ENCODE assay signal across 16 cellular contexts in the genomic region with DNA sequence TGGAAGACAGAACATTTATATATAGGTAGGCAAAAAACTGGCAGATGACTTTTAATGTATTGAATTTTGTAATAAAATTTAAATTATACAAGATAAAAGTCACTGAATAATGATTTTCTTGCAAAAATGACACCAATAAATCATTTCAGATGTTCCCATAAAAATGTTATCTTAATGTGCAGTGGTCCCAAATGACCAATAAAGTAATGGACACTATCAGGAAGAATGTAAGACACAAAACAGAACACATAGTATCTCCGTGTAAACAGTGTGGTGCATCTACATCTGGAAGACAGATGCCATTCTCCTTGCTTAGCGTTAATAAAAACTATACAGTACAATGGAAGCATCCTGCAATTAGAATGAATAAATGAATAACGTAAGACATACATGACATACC. TPM values are rescaled to one million over a fixed set of nuclear protein-coding genes. Genes with fewer than 3 reads are reported as not detected.
DNase-seq lines count a peak whose midpoint lies in the region; ATAC-seq and TF ChIP-seq lines count a peak whose summit lies in the region.
"Had no signal": no experiment of that assay in that cellular context is flagged by ENCODE, and none has a peak within 500 bp of the region (broad histone marks: within the 10 kb centered on the region; RNA-seq: fewer than 3 reads in every experiment).

No MANE protein-coding gene starts in this region.

- peak overlapping the region; percentile 15 for H2BK5ac ChIP-seq in IMR-90 (ENCODE audit: low read depth, low read length, poor library complexity, severe bottlenecking)

- BruUV-seq in IMR-90 (replicated peaks; lab: Mats Ljungman, UMichigan) = no TSS peak

- no peak overlapping the region for H4K5ac ChIP-seq in IMR-90 (ENCODE audit: low read depth, low read length)

- no peak overlapping the region for H2AK9ac ChIP-seq in IMR-90 (replicated peaks; ENCODE audit: low read depth, low read length, poor library complexity)

- no peak overlapping the region for H3K4ac ChIP-seq in IMR-90 (ENCODE audit: low read depth, low read length)

- H4K8ac ChIP-seq in IMR-90 (ENCODE audit: low read depth in 2 of 2, low read length in 2 of 2) = no peak overlapping the region

- H2BK120ac ChIP-seq in IMR-90 (ENCODE audit: low read depth, low read length) = no peak overlapping the region

- POLR2A ChIA-PET in IMR-90 (lab: Charles Lee; ENCODE audit: unreplicated experiment) (no interaction called here), GM10248 (lab: Yijun Ruan, JAX) (no interaction called here)

- H2AFZ ChIP-seq in IMR-90 (replicated peaks; ENCODE audit: low read length, poor library complexity) = no peak overlapping the region

- H3K36me3 ChIP-seq in IMR-90 (ENCODE audit: control insufficient read depth, insufficient read depth, low read length) = peaks cover 17% of the 10 kb centered on the region
- H3K36me3 ChIP-seq in adipocyte (ENCODE audit: control insufficient read depth, insufficient read depth, low read length, severe bottlenecking) = peaks cover 26% of the 10 kb centered on the region
- H3K36me3 ChIP-seq in uterus = no peaks in the 10 kb centered on the region
- H3K36me3 ChIP-seq: BLaER1 had no signal

- no peak overlapping the region for H2AK5ac ChIP-seq in IMR-90 (ENCODE audit: low read depth, low read length)

- CTCF ChIA-PET in IMR-90 (lab: Yijun Ruan, JAX) = interaction anchor here (1.2 kb wide), 1 partner anchor 9 kb away, joined by 3 read pairs; no protein-coding TSS in a partner anchor
- CTCF ChIA-PET in GM10248 (lab: Yijun Ruan, JAX) = no interaction called here

- H3K27ac ChIP-seq in IMR-90 (ENCODE audit: insufficient read depth, low read length) (no peak overlapping the region), uterus (peak overlapping the region; percentile 76 to 85)
- H3K27ac ChIP-seq: BLaER1 had no signal

- H4K20me1 ChIP-seq in IMR-90 (ENCODE audit: insufficient read depth, low read length) = no peaks in the 10 kb centered on the region
- H4K20me1 ChIP-seq: BLaER1 had no signal

- H4K91ac ChIP-seq in IMR-90 (ENCODE audit: insufficient read depth, low read depth, low read length) = no peak overlapping the region

- H2BK20ac ChIP-seq in IMR-90 (ENCODE audit: low read depth, low read length) = no peak overlapping the region

- H3K27ac Mint-ChIP-seq in activated CD4-positive, alpha-beta T cell treated with anti-CD3 and anti-CD28 coated beads, Interleukin-2, amount 10 ng/mL, durations not matched to agents 24 days and 14 days = no peak overlapping the region

- no peaks in the 10 kb centered on the region for H3K27me3 ChIP-seq in IMR-90 (ENCODE audit: control insufficient read depth, insufficient read depth, low read length)
- no peaks in the 10 kb centered on the region for H3K27me3 ChIP-seq in adipocyte (replicated peaks; ENCODE audit: control insufficient read depth, insufficient read depth, low read length)
- H3K27me3 ChIP-seq in uterus = no peaks in the 10 kb centered on the region
- H3K27me3 ChIP-seq: BLaER1 had no signal

- H3K9ac ChIP-seq in IMR-90 (ENCODE audit: low read depth, low read length) (no peak overlapping the region), adipocyte (ENCODE audit: low read length) (peak overlapping the region; percentile 75)
- H3K9ac ChIP-seq: BLaER1 had no signal

- WGBS in IMR-90 (ENCODE audit: extremely low coverage in 2 of 2, insufficient read length in 1 of 2), 2 experiments = no CpG with 5 or more reads among the region's 3 CpGs

- no peaks in the 10 kb centered on the region for H3K36me3 Mint-ChIP-seq in activated CD4-positive, alpha-beta T cell treated with anti-CD3 and anti-CD28 coated beads, Interleukin-2, amount 10 ng/mL, durations not matched to agents 24 days and 14 days (ENCODE audit: low read depth)

- intact Hi-C loops in IMR-90 (cut with micrococcal nuclease) = no loop called here
- intact Hi-C loops in uterus (cut with DNase I; ENCODE audit: low total_unique reads) = no loop called here
- intact Hi-C loops in activated CD4-positive, alpha-beta T cell treated with anti-CD3 and anti-CD28 coated beads, Interleukin-2, amount 10 ng/mL, durations not matched to agents 24 days and 14 days (cut with micrococcal nuclease) = no loop called here

- no peak overlapping the region for H3K18ac ChIP-seq in IMR-90 (ENCODE audit: low read depth, low read length)

- peaks cover 2% of the 10 kb centered on the region; the same call in 1 of the 2 replicates for H3K9me1 ChIP-seq in IMR-90 (ENCODE audit: insufficient read depth, low read length)

- TF ChIP-seq POLR2A in IMR-90 (IDR thresholded peaks at IDR 0.05; ENCODE audit: low read depth, low read length) (no peak), uterus (IDR thresholded peaks at IDR 0.05) (no peak)

- H3K56ac ChIP-seq in IMR-90 (ENCODE audit: extremely low read depth, insufficient read depth, low read length) = no peak overlapping the region

- H2BK15ac ChIP-seq in IMR-90 (ENCODE audit: low read depth, low read length) = no peak overlapping the region

- H3K9me3 ChIP-seq in IMR-90 (ENCODE audit: control insufficient read depth, insufficient read depth, low read length) (no peaks in the 10 kb centered on the region), adipocyte (ENCODE audit: control insufficient read depth, low read length) (no peaks in the 10 kb centered on the region), uterus (no peaks in the 10 kb centered on the region)
- H3K9me3 ChIP-seq: BLaER1 had no signal

- H3K4me2 ChIP-seq in IMR-90 (ENCODE audit: low read depth, low read length) = 0 out of 2 replicates have a peak overlapping the region, but pooled peaks have one; percentile 12
- H3K4me2 ChIP-seq: BLaER1 had no signal

- peaks cover 11% of the 10 kb centered on the region for H3K27me3 Mint-ChIP-seq in activated CD4-positive, alpha-beta T cell treated with anti-CD3 and anti-CD28 coated beads, Interleukin-2, amount 10 ng/mL, durations not matched to agents 24 days and 14 days

- H3K4me3 ChIP-seq in IMR-90 (ENCODE audit: insufficient read depth, low read depth, low read length) (no peak overlapping the region), adipocyte (ENCODE audit: low read length) (peak overlapping the region; percentile 45), fibroblast of villous mesenchyme (ENCODE audit: low read depth, low read length) (no peak overlapping the region), uterus (no peak overlapping the region)
- H3K4me3 ChIP-seq: BLaER1, GM12878 had no signal

- H3K4me1 ChIP-seq in IMR-90 (ENCODE audit: control insufficient read depth, insufficient read depth, low read length) = peaks cover 8% of the 10 kb centered on the region; the same call in 1 of the 2 replicates
- peaks cover 97% of the 10 kb centered on the region for H3K4me1 ChIP-seq in adipocyte (ENCODE audit: control insufficient read depth, insufficient read depth, low read length)
- H3K4me1 ChIP-seq in uterus = peaks cover 3 to 8% of the 10 kb centered on the region in 2 donors
- H3K4me1 ChIP-seq: BLaER1 had no signal

- dilution Hi-C loops in IMR-90 (cut with HindIII; ENCODE audit: low sequenced_read_pairs, unreplicated experiment) = no loop called here

- peaks cover 4 to 24% of the 10 kb centered on the region in 2 experiments; a peak in 3 of 4 replicates for H3K79me1 ChIP-seq in IMR-90 (ENCODE audit: low read depth in 1 of 2, low read length in 2 of 2)

- no peak for ATAC-seq in IMR-90 (ENCODE audit: low read depth)
- ATAC-seq: GM12878, HepG2 had no signal

- H3K14ac ChIP-seq in IMR-90 (replicated peaks; ENCODE audit: low read depth, low read length) = no peak overlapping the region

- TF ChIP-seq CTCF in IMR-90 (conservative IDR thresholded peaks at IDR 0.05; ENCODE audit: low read depth, low read length) (no peak), fibroblast of villous mesenchyme (IDR thresholded peaks at IDR 0.05; ENCODE audit: insufficient read depth, low read depth, low read length) (no peak), uterus (IDR thresholded peaks at IDR 0.05) (no peak), GM10248 (IDR thresholded peaks at IDR 0.05; ENCODE audit: control extremely low read depth, extremely low read depth, low read depth, missing control alignments) (no peak)

- H3K4me3 Mint-ChIP-seq in activated CD4-positive, alpha-beta T cell treated with anti-CD3 and anti-CD28 coated beads, Interleukin-2, amount 10 ng/mL, durations not matched to agents 24 days and 14 days = no peak overlapping the region

- TF ChIP-seq RAD21 in IMR-90 (IDR thresholded peaks at IDR 0.05; ENCODE audit: low read length) = no peak

- DNase-seq in IMR-90 (no peak), adipocyte (ENCODE audit: low read depth) (no peak), fibroblast of villous mesenchyme (ENCODE audit: low read depth) (peak; percentile 87), uterus (no peak), GM10248 (ENCODE audit: extremely low spot score) (no peak), GOT3 (lab: John Stamatoyannopoulos, UW) (no peak), NCI-H2196 (lab: John Stamatoyannopoulos, UW; ENCODE audit: unreplicated experiment) (no peak)
- DNase-seq in activated CD4-positive, alpha-beta T cell treated with anti-CD3 and anti-CD28 coated beads, Interleukin-2, amount 10 ng/mL, durations not matched to agents 24 days and 14 days = no peak
- DNase-seq: AML-193, GF-D8, HCEC 1CT had no signal

- no peaks in the 10 kb centered on the region for H3K9me3 Mint-ChIP-seq in activated CD4-positive, alpha-beta T cell treated with anti-CD3 and anti-CD28 coated beads, Interleukin-2, amount 10 ng/mL, durations not matched to agents 24 days and 14 days

- peaks cover 8% of the 10 kb centered on the region for H3K4me1 Mint-ChIP-seq in activated CD4-positive, alpha-beta T cell treated with anti-CD3 and anti-CD28 coated beads, Interleukin-2, amount 10 ng/mL, durations not matched to agents 24 days and 14 days

- in situ Hi-C loops in IMR-90 (cut with MboI; ENCODE audit: low sequenced_read_pairs) = no loop called here

- no peak overlapping the region for H3K23ac ChIP-seq in IMR-90 (ENCODE audit: low read depth, low read length)

TF ChIP-seq in IMR-90, 13 proteins besides CTCF, POLR2A, EP300 and RAD21 (continues in another document):
- TF ChIP-seq SMC3 (IDR thresholded peaks at IDR 0.05; ENCODE audit: low read depth, low read length) = no peak
- no peak for TF ChIP-seq MAFK (IDR thresholded peaks at IDR 0.05; ENCODE audit: low read depth, low read length)
- no peak for TF ChIP-seq MAZ (IDR thresholded peaks at IDR 0.05; ENCODE audit: borderline replicate concordance, low read depth, low read length)
- TF ChIP-seq CHD1 (IDR thresholded peaks at IDR 0.05; ENCODE audit: low read depth, low read length) = no peak
- no peak for TF ChIP-seq FOS (IDR thresholded peaks at IDR 0.05; ENCODE audit: low read depth, low read length)
- no peak for TF ChIP-seq MXI1 (IDR thresholded peaks at IDR 0.05; ENCODE audit: borderline replicate concordance, low read depth, low read length)
- no peak for TF ChIP-seq CEBPB (IDR thresholded peaks at IDR 0.05; ENCODE audit: low read depth, low read length)

RNA-seq across cellular contexts. Expression of a gene that starts 41.5 kb away (rescaled TPM):
- total RNA-seq in IMR-90 (2012; rRNA removed) (34.8 and 69.2 TPM in 2 replicates), fibroblast of villous mesenchyme (75.7 and 369 TPM in 2 replicates), uterus (100 to 1,000 TPM in 2 of 4 donors, 10 to 100 TPM in 2; 57.6 to 137 (median 102) TPM)
- polyA plus RNA-seq in IMR-90 (2012; rRNA removed) = 19.5 and 27.3 TPM in 2 replicates
- polyA plus RNA-seq in IMR-90 (2012; cell fraction: cytosol; rRNA removed) = 2.9 and 3.0 TPM in 2 replicates
- polyA plus RNA-seq in IMR-90 (2012; cell fraction: nucleus; rRNA removed; ENCODE audit: low replicate concordance) = 0.61 and 12.9 TPM in 2 replicates
- total RNA-seq in activated CD4-positive, alpha-beta T cell treated with anti-CD3 and anti-CD28 coated beads, Interleukin-2, amount 10 ng/mL, durations not matched to agents 24 days and 14 days = not detected in 2 replicates
- total RNA-seq: A673, H1, HepG2 had no signal
- polyA plus RNA-seq: GM12878, H1, HepG2 had no signal

Comparison
In these comparisons a context has a peak if more than half of its experiments do, and no peak if none do; other contexts are left out.
1. RNA of a gene that starts 41.5 kb away (total RNA-seq): 75.7 to 369 TPM in fibroblast of villous mesenchyme, 57.6 to 137 TPM in uterus and 34.8 to 69.2 TPM in IMR-90; not detected in activated CD4-positive, alpha-beta T cell treated with anti-CD3 and anti-CD28 coated beads, Interleukin-2, amount 10 ng/mL, durations not matched to agents 24 days and 14 days; every median in the first group is over 10 times any median in the second.